Comparison of ENCODE assay signal across 17 cellular contexts in genomic region chr2:121273116-121273515, GRCh38. TPM values are rescaled to one million over a fixed set of nuclear protein-coding genes. Genes with fewer than 3 reads are reported as not detected.
DNase-seq lines count a peak whose midpoint lies in the region; ATAC-seq and TF ChIP-seq lines count a peak whose summit lies in the region.
"Had no signal": no experiment of that assay in that cellular context is flagged by ENCODE, and none has a peak within 500 bp of the region (broad histone marks: within the 10 kb centered on the region; RNA-seq: fewer than 3 reads in every experiment).

No MANE protein-coding gene starts in this region.

- no peak overlapping the region for H2AFZ ChIP-seq in hepatocyte
- H2AFZ ChIP-seq: GM23338 had no signal

- no peak for TF ChIP-seq POLR2A in transverse colon (IDR thresholded peaks at IDR 0.05)

- H3K4me3 ChIP-seq in H7 (ENCODE audit: insufficient read depth, low read depth, low read length), result no peak overlapping the region
- no peak overlapping the region for H3K4me3 ChIP-seq in hepatocyte
- H3K4me3 ChIP-seq in mucosa of descending colon, result no peak overlapping the region
- H3K4me3 ChIP-seq in transverse colon, result no peak overlapping the region
- H3K4me3 ChIP-seq: GM23338 had no signal

- peak overlapping the region; percentile 15 for H3K27ac ChIP-seq in hepatocyte
- peak overlapping the region in 1 of 4 donors; percentile 44 for H3K27ac ChIP-seq in transverse colon
- H3K27ac ChIP-seq: C4-2B had no signal

- H4K20me1 ChIP-seq in hepatocyte (ENCODE audit: insufficient read depth, poor library complexity, severe bottlenecking), result no peaks in the 10 kb centered on the region

- peak; percentile 26 for DNase-seq in H7
- peak; percentile 31 for DNase-seq in hepatocyte (ENCODE audit: low spot score)
- no peak for DNase-seq in mucosa of descending colon
- peak; percentile 23 for DNase-seq in transverse colon
- DNase-seq in iPS-NIHi11 (ENCODE audit: low spot score), result no peak
- DNase-seq in NCI-H1092 treated with DMSO at 0.1 percent for 48 hours (lab: John Stamatoyannopoulos, UW), result no peak
- DNase-seq: BE2C; CD4-positive, alpha-beta memory T cell; COR-L47; DND-41; GDM1; H9 had no signal

- no peaks in the 10 kb centered on the region for H3K9me3 ChIP-seq in hepatocyte (ENCODE audit: low read depth)
- no peaks in the 10 kb centered on the region for H3K9me3 ChIP-seq in mucosa of descending colon
- H3K9me3 ChIP-seq in transverse colon, result no peaks in the 10 kb centered on the region
- H3K9me3 ChIP-seq: BE2C had no signal

- no peaks in the 10 kb centered on the region for H3K27me3 ChIP-seq in H7 (ENCODE audit: control insufficient read depth, insufficient read depth, low read length)
- no peaks in the 10 kb centered on the region for H3K27me3 ChIP-seq in hepatocyte
- no peaks in the 10 kb centered on the region for H3K27me3 ChIP-seq in transverse colon
- H3K27me3 ChIP-seq: BE2C had no signal

- no peak overlapping the region for H3K4me2 ChIP-seq in hepatocyte
- H3K4me2 ChIP-seq: GM23338 had no signal

- peak; percentile 92 for ATAC-seq in mucosa of descending colon
- ATAC-seq in HG02884 (IDR thresholded peaks at IDR 0.05; ENCODE audit: unreplicated experiment), result no peak
- ATAC-seq in HG02571 (IDR thresholded peaks at IDR 0.05; ENCODE audit: unreplicated experiment), result no peak
- ATAC-seq: GM23338 had no signal

- 28% methylated on average over 3 of the region's 3 CpGs for WGBS in hepatocyte (ENCODE audit: low lambda C conversion rate, missing lambda C conversion rate)
- 31 to 47% methylated on average over 3 of the region's 3 CpGs for WGBS in transverse colon (ENCODE audit: low coverage in 1 of 2), 2 donors

- no peak for TF ChIP-seq EP300 in transverse colon (IDR thresholded peaks at IDR 0.05; ENCODE audit: low read depth)

- peaks cover 14% of the 10 kb centered on the region for H3K4me1 ChIP-seq in hepatocyte (ENCODE audit: insufficient read depth)
- H3K4me1 ChIP-seq in mucosa of descending colon (ENCODE audit: low read depth), result peaks cover 13% of the 10 kb centered on the region
- peaks cover 0 to 15% (median 4%) of the 10 kb centered on the region in 4 donors for H3K4me1 ChIP-seq in transverse colon
- H3K4me1 ChIP-seq: BE2C had no signal

- no peaks in the 10 kb centered on the region for H3K79me2 ChIP-seq in hepatocyte

- TF ChIP-seq CTCF in hepatocyte (IDR thresholded peaks at IDR 0.05; ENCODE audit: poor library complexity) (no peak), mucosa of descending colon (IDR thresholded peaks at IDR 0.05) (no peak), transverse colon (IDR thresholded peaks at IDR 0.05) (no peak)

- no peaks in the 10 kb centered on the region for H3K36me3 ChIP-seq in H7 (replicated peaks; ENCODE audit: control insufficient read depth, insufficient read depth, low read length)
- no peaks in the 10 kb centered on the region for H3K36me3 ChIP-seq in hepatocyte (replicated peaks; ENCODE audit: insufficient read depth, low read depth)
- no peaks in the 10 kb centered on the region for H3K36me3 ChIP-seq in mucosa of descending colon (ENCODE audit: low read depth)
- no peaks in the 10 kb centered on the region for H3K36me3 ChIP-seq in transverse colon
- H3K36me3 ChIP-seq: BE2C had no signal

- in situ Hi-C loops in transverse colon (cut with MboI; ENCODE audit: low pct_ligation_motif_present in 1 of 4, low pct_unique_long_range_greater_than_20kb in 1 of 4, low sequenced_read_pairs in 3 of 4), result no loop called here

- intact Hi-C loops in mucosa of descending colon (cut with DNase I, micrococcal nuclease) (no loop called here), transverse colon (cut with DNase I; ENCODE audit: low total_unique reads) (no loop called here)

- H3K9me2 ChIP-seq in hepatocyte (replicated peaks; ENCODE audit: insufficient read depth), result no peaks in the 10 kb centered on the region

RNA-seq across cellular contexts. Expression of gene TFCP2L1, which starts 11.9 kb away (rescaled TPM):
- total RNA-seq in H7 (2014; rRNA removed; shearing (Covaris generic)), result 1.2 and 1.6 TPM in 2 replicates
- 2.2 and 2.5 TPM in 2 replicates for total RNA-seq in hepatocyte
- polyA plus RNA-seq in hepatocyte, result 0.99 and 1.1 TPM in 2 replicates
- 100 to 1,000 TPM in 2 of 3 donors, 10 to 100 TPM in 1; 46.9 to 111 (median 107) TPM for total RNA-seq in mucosa of descending colon
- total RNA-seq in transverse colon, result 100 to 1,000 TPM in 3 of 4 donors, 10 to 100 TPM in 1; 52.7 to 167 (median 146) TPM
- polyA plus RNA-seq: AG04450; CD4-positive, alpha-beta memory T cell had no signal

Comparison
In these comparisons a context has a peak if more than half of its experiments do, and no peak if none do; other contexts are left out.
1. DNase-seq: peak in H7 (single experiment), hepatocyte (single experiment) and transverse colon (single experiment); none in mucosa of descending colon (0 of 3), iPS-NIHi11 (single experiment) and NCI-H1092 treated with DMSO at 0.1 percent for 48 hours (single experiment).
2. RNA of gene TFCP2L1, which starts 11.9 kb away (total RNA-seq): 52.7 to 167 TPM in transverse colon and 46.9 to 111 TPM in mucosa of descending colon; 2.2 to 2.5 TPM in hepatocyte and 1.2 to 1.6 TPM in H7; every median in the first group is over 10 times any median in the second.